1 cellular context compared by ENCODE assay signal in the genomic region with DNA sequence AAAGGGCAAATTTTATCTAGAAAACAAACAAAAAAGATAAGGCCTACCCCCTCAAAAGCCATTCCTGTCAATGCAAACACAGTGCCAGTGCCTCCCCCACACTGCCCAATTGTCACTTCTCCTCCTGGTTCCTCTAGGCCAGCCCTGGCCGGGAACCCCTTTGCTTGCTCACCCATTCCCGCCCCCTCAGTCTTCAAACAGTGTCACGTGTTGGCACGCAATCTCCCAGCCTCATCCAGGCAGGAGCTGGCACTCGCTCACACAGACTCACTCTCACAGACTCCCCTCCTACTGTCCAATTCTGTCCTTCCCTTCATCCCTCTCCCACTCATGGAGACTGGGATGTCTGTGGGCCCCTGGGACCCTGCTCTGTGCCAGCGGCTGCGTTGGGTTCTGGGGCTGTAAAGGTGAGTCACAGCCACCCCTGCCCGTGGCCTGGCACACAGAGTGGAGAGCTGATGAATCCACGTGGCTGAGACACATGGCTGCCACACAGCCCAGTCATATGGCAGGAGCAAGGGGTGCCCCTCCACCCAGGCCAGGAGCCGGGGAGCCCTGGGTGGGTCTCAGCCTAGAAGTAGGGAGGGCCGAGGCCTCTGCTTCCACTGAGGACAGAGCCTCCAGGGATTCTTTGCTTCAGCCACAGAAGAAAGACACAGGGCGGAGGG.
TF ChIP-seq lines count a peak whose summit lies in the region.

No MANE protein-coding gene starts in this region.

TF ChIP-seq in HepG2, 621 proteins besides CTCF, POLR2A, EP300 and RAD21 (continued from another document and continues in another):
- TF ChIP-seq, protein P1, sequence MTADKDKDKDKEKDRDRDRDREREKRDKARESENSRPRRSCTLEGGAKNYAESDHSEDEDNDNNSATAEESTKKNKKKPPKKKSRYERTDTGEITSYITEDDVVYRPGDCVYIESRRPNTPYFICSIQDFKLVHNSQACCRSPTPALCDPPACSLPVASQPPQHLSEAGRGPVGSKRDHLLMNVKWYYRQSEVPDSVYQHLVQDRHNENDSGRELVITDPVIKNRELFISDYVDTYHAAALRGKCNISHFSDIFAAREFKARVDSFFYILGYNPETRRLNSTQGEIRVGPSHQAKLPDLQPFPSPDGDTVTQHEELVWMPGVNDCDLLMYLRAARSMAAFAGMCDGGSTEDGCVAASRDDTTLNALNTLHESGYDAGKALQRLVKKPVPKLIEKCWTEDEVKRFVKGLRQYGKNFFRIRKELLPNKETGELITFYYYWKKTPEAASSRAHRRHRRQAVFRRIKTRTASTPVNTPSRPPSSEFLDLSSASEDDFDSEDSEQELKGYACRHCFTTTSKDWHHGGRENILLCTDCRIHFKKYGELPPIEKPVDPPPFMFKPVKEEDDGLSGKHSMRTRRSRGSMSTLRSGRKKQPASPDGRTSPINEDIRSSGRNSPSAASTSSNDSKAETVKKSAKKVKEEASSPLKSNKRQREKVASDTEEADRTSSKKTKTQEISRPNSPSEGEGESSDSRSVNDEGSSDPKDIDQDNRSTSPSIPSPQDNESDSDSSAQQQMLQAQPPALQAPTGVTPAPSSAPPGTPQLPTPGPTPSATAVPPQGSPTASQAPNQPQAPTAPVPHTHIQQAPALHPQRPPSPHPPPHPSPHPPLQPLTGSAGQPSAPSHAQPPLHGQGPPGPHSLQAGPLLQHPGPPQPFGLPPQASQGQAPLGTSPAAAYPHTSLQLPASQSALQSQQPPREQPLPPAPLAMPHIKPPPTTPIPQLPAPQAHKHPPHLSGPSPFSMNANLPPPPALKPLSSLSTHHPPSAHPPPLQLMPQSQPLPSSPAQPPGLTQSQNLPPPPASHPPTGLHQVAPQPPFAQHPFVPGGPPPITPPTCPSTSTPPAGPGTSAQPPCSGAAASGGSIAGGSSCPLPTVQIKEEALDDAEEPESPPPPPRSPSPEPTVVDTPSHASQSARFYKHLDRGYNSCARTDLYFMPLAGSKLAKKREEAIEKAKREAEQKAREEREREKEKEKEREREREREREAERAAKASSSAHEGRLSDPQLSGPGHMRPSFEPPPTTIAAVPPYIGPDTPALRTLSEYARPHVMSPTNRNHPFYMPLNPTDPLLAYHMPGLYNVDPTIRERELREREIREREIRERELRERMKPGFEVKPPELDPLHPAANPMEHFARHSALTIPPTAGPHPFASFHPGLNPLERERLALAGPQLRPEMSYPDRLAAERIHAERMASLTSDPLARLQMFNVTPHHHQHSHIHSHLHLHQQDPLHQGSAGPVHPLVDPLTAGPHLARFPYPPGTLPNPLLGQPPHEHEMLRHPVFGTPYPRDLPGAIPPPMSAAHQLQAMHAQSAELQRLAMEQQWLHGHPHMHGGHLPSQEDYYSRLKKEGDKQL (CRISPR knock-in tag; IDR thresholded peaks at IDR 0.05; ENCODE audit: low read depth), result peak; percentile 64; the same call in 1 of the 2 replicates
- TF ChIP-seq, protein P2, sequence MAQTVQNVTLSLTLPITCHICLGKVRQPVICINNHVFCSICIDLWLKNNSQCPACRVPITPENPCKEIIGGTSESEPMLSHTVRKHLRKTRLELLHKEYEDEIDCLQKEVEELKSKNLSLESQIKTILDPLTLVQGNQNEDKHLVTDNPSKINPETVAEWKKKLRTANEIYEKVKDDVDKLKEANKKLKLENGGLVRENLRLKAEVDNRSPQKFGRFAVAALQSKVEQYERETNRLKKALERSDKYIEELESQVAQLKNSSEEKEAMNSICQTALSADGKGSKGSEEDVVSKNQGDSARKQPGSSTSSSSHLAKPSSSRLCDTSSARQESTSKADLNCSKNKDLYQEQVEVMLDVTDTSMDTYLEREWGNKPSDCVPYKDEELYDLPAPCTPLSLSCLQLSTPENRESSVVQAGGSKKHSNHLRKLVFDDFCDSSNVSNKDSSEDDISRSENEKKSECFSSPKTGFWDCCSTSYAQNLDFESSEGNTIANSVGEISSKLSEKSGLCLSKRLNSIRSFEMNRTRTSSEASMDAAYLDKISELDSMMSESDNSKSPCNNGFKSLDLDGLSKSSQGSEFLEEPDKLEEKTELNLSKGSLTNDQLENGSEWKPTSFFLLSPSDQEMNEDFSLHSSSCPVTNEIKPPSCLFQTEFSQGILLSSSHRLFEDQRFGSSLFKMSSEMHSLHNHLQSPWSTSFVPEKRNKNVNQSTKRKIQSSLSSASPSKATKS (CRISPR knock-in tag; IDR thresholded peaks at IDR 0.05), result 0 out of 2 replicates have a peak, but pooled peaks have one; percentile 17
- TF ChIP-seq, protein P3, sequence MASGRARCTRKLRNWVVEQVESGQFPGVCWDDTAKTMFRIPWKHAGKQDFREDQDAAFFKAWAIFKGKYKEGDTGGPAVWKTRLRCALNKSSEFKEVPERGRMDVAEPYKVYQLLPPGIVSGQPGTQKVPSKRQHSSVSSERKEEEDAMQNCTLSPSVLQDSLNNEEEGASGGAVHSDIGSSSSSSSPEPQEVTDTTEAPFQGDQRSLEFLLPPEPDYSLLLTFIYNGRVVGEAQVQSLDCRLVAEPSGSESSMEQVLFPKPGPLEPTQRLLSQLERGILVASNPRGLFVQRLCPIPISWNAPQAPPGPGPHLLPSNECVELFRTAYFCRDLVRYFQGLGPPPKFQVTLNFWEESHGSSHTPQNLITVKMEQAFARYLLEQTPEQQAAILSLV (CRISPR knock-in tag; IDR thresholded peaks at IDR 0.05; ENCODE audit: borderline replicate concordance), result peak; percentile 37; the same call in 1 of the 2 replicates
- peak; percentile 41; the same call in 1 of the 2 replicates for TF ChIP-seq ZSCAN21 (CRISPR knock-in tag; IDR thresholded peaks at IDR 0.05; ENCODE audit: borderline replicate concordance)
- TF ChIP-seq ZNF891 (CRISPR knock-in tag; IDR thresholded peaks at IDR 0.05), result 0 out of 2 replicates have a peak, but pooled peaks have one; percentile 11
- TF ChIP-seq, protein P4, sequence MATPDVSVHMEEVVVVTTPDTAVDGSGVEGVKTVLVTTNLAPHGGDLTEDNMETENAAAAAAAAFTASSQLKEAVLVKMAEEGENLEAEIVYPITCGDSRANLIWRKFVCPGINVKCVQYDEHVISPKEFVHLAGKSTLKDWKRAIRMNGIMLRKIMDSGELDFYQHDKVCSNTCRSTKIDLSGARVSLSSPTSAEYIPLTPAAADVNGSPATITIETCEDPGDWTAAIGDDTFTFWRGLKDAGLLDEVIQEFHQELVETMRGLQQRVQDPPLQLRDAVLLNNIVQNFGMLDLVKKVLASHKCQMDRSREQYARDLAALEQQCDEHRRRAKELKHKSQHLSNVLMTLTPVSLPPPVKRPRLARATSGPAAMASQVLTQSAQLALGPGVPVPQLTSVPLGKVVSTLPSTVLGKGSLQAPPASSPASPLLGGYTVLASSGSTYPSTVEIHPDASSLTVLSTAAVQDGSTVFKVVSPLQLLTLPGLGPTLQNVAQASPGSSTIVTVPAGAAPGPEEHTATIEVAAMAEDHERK (CRISPR knock-in tag; IDR thresholded peaks at IDR 0.05; ENCODE audit: low read depth), result 0 out of 2 replicates have a peak, but pooled peaks have one; percentile 10
- no peak; the same call in 1 of the 2 replicates for TF ChIP-seq PCBP1 (IDR thresholded peaks at IDR 0.05; ENCODE audit: borderline replicate concordance, low read depth, low read length)
- TF ChIP-seq ZNF230 (CRISPR knock-in tag; IDR thresholded peaks at IDR 0.05), result peak; percentile 91
- TF ChIP-seq, protein P5, sequence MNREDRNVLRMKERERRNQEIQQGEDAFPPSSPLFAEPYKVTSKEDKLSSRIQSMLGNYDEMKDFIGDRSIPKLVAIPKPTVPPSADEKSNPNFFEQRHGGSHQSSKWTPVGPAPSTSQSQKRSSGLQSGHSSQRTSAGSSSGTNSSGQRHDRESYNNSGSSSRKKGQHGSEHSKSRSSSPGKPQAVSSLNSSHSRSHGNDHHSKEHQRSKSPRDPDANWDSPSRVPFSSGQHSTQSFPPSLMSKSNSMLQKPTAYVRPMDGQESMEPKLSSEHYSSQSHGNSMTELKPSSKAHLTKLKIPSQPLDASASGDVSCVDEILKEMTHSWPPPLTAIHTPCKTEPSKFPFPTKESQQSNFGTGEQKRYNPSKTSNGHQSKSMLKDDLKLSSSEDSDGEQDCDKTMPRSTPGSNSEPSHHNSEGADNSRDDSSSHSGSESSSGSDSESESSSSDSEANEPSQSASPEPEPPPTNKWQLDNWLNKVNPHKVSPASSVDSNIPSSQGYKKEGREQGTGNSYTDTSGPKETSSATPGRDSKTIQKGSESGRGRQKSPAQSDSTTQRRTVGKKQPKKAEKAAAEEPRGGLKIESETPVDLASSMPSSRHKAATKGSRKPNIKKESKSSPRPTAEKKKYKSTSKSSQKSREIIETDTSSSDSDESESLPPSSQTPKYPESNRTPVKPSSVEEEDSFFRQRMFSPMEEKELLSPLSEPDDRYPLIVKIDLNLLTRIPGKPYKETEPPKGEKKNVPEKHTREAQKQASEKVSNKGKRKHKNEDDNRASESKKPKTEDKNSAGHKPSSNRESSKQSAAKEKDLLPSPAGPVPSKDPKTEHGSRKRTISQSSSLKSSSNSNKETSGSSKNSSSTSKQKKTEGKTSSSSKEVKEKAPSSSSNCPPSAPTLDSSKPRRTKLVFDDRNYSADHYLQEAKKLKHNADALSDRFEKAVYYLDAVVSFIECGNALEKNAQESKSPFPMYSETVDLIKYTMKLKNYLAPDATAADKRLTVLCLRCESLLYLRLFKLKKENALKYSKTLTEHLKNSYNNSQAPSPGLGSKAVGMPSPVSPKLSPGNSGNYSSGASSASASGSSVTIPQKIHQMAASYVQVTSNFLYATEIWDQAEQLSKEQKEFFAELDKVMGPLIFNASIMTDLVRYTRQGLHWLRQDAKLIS (CRISPR knock-in tag; IDR thresholded peaks at IDR 0.05), result no peak; the same call in 1 of the 2 replicates
- no peak for TF ChIP-seq ZNF747 (CRISPR knock-in tag; IDR thresholded peaks at IDR 0.05; ENCODE audit: borderline replicate concordance)
- TF ChIP-seq, protein P6, sequence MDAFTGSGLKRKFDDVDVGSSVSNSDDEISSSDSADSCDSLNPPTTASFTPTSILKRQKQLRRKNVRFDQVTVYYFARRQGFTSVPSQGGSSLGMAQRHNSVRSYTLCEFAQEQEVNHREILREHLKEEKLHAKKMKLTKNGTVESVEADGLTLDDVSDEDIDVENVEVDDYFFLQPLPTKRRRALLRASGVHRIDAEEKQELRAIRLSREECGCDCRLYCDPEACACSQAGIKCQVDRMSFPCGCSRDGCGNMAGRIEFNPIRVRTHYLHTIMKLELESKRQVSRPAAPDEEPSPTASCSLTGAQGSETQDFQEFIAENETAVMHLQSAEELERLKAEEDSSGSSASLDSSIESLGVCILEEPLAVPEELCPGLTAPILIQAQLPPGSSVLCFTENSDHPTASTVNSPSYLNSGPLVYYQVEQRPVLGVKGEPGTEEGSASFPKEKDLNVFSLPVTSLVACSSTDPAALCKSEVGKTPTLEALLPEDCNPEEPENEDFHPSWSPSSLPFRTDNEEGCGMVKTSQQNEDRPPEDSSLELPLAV (CRISPR knock-in tag; conservative IDR thresholded peaks at IDR 0.05; ENCODE audit: low read depth), result no peak
- TF ChIP-seq ZNF180 (CRISPR knock-in tag; IDR thresholded peaks at IDR 0.05; ENCODE audit: borderline replicate concordance, low read depth), result no peak
- peak; percentile 15 for TF ChIP-seq PCBP2 (optimal IDR thresholded peaks at IDR 0.05; ENCODE audit: low read depth, low read length, poor library complexity, severe bottlenecking)
- peak; percentile 94; the same call in 1 of the 2 replicates for TF ChIP-seq ZNF383 (CRISPR knock-in tag; IDR thresholded peaks at IDR 0.05; ENCODE audit: borderline replicate concordance)
- no peak for TF ChIP-seq MBNL3 (CRISPR knock-in tag; conservative IDR thresholded peaks at IDR 0.05)
- TF ChIP-seq ZBTB38 (CRISPR knock-in tag; IDR thresholded peaks at IDR 0.05), result 0 out of 2 replicates have a peak, but pooled peaks have one; percentile 43
- TF ChIP-seq, protein P7, sequence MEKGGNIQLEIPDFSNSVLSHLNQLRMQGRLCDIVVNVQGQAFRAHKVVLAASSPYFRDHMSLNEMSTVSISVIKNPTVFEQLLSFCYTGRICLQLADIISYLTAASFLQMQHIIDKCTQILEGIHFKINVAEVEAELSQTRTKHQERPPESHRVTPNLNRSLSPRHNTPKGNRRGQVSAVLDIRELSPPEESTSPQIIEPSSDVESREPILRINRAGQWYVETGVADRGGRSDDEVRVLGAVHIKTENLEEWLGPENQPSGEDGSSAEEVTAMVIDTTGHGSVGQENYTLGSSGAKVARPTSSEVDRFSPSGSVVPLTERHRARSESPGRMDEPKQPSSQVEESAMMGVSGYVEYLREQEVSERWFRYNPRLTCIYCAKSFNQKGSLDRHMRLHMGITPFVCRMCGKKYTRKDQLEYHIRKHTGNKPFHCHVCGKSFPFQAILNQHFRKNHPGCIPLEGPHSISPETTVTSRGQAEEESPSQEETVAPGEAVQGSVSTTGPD (CRISPR knock-in tag; IDR thresholded peaks at IDR 0.05), result peak; percentile 80; the same call in 1 of the 2 replicates
- TF ChIP-seq NFE2L2 (IDR thresholded peaks at IDR 0.05; ENCODE audit: low read length), result no peak
- TF ChIP-seq ZSCAN12 (CRISPR knock-in tag; IDR thresholded peaks at IDR 0.05), result 0 out of 2 replicates have a peak, but pooled peaks have one; percentile 46
- TF ChIP-seq ZNF124 (CRISPR knock-in tag; IDR thresholded peaks at IDR 0.05), result peak; percentile 8
- TF ChIP-seq BORCS8-MEF2B (CRISPR knock-in tag; IDR thresholded peaks at IDR 0.05), result peak; percentile 89
- TF ChIP-seq, protein P8, sequence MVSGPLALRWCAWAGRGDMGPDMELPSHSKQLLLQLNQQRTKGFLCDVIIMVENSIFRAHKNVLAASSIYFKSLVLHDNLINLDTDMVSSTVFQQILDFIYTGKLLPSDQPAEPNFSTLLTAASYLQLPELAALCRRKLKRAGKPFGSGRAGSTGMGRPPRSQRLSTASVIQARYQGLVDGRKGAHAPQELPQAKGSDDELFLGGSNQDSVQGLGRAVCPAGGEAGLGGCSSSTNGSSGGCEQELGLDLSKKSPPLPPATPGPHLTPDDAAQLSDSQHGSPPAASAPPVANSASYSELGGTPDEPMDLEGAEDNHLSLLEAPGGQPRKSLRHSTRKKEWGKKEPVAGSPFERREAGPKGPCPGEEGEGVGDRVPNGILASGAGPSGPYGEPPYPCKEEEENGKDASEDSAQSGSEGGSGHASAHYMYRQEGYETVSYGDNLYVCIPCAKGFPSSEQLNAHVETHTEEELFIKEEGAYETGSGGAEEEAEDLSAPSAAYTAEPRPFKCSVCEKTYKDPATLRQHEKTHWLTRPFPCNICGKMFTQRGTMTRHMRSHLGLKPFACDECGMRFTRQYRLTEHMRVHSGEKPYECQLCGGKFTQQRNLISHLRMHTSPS (CRISPR knock-in tag; IDR thresholded peaks at IDR 0.05; ENCODE audit: low read depth), result peak; percentile 99
- TF ChIP-seq HNRNPH1 (optimal IDR thresholded peaks at IDR 0.05; ENCODE audit: low read depth, low read length), result no peak
- TF ChIP-seq, protein P9, sequence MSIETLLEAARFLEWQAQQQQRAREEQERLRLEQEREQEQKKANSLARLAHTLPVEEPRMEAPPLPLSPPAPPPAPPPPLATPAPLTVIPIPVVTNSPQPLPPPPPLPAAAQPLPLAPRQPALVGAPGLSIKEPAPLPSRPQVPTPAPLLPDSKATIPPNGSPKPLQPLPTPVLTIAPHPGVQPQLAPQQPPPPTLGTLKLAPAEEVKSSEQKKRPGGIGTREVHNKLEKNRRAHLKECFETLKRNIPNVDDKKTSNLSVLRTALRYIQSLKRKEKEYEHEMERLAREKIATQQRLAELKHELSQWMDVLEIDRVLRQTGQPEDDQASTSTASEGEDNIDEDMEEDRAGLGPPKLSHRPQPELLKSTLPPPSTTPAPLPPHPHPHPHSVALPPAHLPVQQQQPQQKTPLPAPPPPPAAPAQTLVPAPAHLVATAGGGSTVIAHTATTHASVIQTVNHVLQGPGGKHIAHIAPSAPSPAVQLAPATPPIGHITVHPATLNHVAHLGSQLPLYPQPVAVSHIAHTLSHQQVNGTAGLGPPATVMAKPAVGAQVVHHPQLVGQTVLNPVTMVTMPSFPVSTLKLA (IDR thresholded peaks at IDR 0.05), result peak; percentile 56
- TF ChIP-seq SOX13 (IDR thresholded peaks at IDR 0.05), result no peak
- peak; percentile 43 to 81; a peak in 2 of 4 replicates for TF ChIP-seq SOX13 (CRISPR knock-in tag; conservative IDR thresholded peaks at IDR 0.05 in 1 of 2, IDR thresholded peaks at IDR 0.05 in 1 of 2)
- peak; percentile 100 for TF ChIP-seq HNRNPL (IDR thresholded peaks at IDR 0.05; ENCODE audit: low read depth, low read length)
- TF ChIP-seq CCDC6 (CRISPR knock-in tag; IDR thresholded peaks at IDR 0.05), result no peak; the same call in 1 of the 2 replicates
